14 cellular contexts compared by ENCODE assay signal in the genomic region with DNA sequence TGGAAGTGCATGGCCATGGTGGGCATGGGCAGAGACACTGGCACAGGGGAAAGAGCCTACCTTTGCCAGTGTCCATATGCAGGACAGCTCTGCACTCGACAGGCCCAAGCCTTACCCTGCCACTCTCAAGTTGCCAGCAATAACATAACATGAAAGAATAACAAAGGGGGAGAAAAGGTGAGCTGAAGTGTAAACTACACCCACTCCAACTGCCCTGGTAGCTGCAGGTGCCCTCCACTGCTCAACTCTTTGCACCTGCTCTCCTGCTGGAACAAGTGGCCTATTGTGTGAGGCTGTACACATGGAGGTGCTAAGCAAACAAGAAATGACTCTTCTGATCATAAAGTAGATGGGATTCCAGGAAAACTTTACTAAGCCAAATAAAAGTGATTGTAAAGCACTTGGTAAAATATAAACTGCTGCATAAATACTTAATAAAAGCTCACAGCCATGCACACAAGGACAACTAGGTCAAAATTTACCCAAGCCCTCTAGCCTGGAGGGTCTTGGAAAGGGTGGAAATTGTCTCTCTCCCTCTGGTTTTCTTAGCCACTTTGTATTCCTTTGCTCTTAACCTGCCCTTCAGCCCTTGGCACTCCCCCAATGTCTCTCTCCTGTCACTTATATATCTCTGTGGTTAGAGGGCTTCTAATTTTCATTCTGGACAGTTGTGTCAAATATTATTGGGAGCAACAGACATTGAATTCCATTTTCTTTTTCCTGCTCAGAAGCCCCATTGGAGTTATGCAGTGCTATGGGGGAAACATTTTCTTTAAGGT.
DNase-seq lines count a peak whose midpoint lies in the region; ATAC-seq and TF ChIP-seq lines count a peak whose summit lies in the region.
"Had no signal": no experiment of that assay in that cellular context is flagged by ENCODE, and none has a peak within 500 bp of the region (broad histone marks: within the 10 kb centered on the region; RNA-seq: fewer than 3 reads in every experiment).

No MANE protein-coding gene starts in this region.

- DNase-seq in NCI-H2107 treated with DMSO at 0.1 percent for 48 hours (lab: John Stamatoyannopoulos, UW; ENCODE audit: unreplicated experiment): peak; percentile 98
- peak; percentile 46 for DNase-seq in SHP77 treated with DMSO at 0.1 percent for 48 hours (lab: John Stamatoyannopoulos, UW)
- peak; percentile 4 for DNase-seq in prostate gland (ENCODE audit: low spot score)
- DNase-seq in DMS114 treated with DMSO at 0.1 percent for 48 hours (lab: John Stamatoyannopoulos, UW; ENCODE audit: unreplicated experiment): no peak
- DNase-seq in RKO (ENCODE audit: low spot score): no peak
- no peak for DNase-seq in foreskin keratinocyte
- DNase-seq in head of caudate nucleus: no peak
- DNase-seq: activated B cell treated with CpG ODN at 0.5 μM for 24 hours; activated naive CD4-positive, alpha-beta T cell; H9; NCI-H2171; T-cell had no signal

- H3K9me3 ChIP-seq in KOPT-K1 (ENCODE audit: insufficient read depth, low read length, poor library complexity, severe bottlenecking) (peaks cover 7% of the 10 kb centered on the region), prostate gland (no peaks in the 10 kb centered on the region)

- WGBS in prostate gland: 67% methylated on average over 1 of the region's 1 CpG

- H3K36me3 ChIP-seq in KOPT-K1 (ENCODE audit: insufficient read depth, low read length) (no peaks in the 10 kb centered on the region), prostate gland (no peaks in the 10 kb centered on the region)

- no peak for TF ChIP-seq CTCF in prostate gland (IDR thresholded peaks at IDR 0.05)
- TF ChIP-seq CTCF in foreskin keratinocyte (conservative IDR thresholded peaks at IDR 0.05): no peak

- intact Hi-C loops in prostate gland (cut with DNase I) (no loop called here), head of caudate nucleus (cut with DNase I) (no loop called here)

- peak overlapping the region; percentile 99 for H3K27ac ChIP-seq in KOPT-K1 (ENCODE audit: low read depth, low read length, poor library complexity, severe bottlenecking)
- H3K27ac ChIP-seq in prostate gland: no peak overlapping the region
- no peak overlapping the region for H3K27ac ChIP-seq in foreskin keratinocyte

- no peaks in the 10 kb centered on the region for H3K4me1 ChIP-seq in prostate gland (replicated peaks)
- no peaks in the 10 kb centered on the region for H3K4me1 ChIP-seq in foreskin keratinocyte

- H3K27me3 ChIP-seq in prostate gland (replicated peaks; ENCODE audit: insufficient read depth) (no peaks in the 10 kb centered on the region), foreskin keratinocyte (no peaks in the 10 kb centered on the region)

- no peak for ATAC-seq in foreskin keratinocyte
- ATAC-seq: K562, T-cell had no signal

- no peak for TF ChIP-seq POLR2A in prostate gland (IDR thresholded peaks at IDR 0.05)

- no peak overlapping the region for H3K4me3 ChIP-seq in prostate gland
- H3K4me3 ChIP-seq: K562 had no signal

Comparison
In these comparisons a context has a peak if more than half of its experiments do, and no peak if none do; other contexts are left out.
1. DNase-seq: peak in NCI-H2107 treated with DMSO at 0.1 percent for 48 hours (single experiment), SHP77 treated with DMSO at 0.1 percent for 48 hours (single experiment) and prostate gland (single experiment); none in DMS114 treated with DMSO at 0.1 percent for 48 hours (single experiment), RKO (single experiment), foreskin keratinocyte (0 of 2) and head of caudate nucleus (0 of 42).